ENCODE assay signal across 8 cellular contexts in genomic region chr14:61466249-61466904, GRCh38.
DNase-seq lines count a peak whose midpoint lies in the region; ATAC-seq and TF ChIP-seq lines count a peak whose summit lies in the region.

No MANE protein-coding gene starts in this region.

- no peak for ATAC-seq in stimulated activated effector memory CD8-positive, alpha-beta T cell treated with anti-CD3 and anti-CD28 coated beads, Interleukin-12 subunit alpha, Interleukin-12 subunit beta, amount 100 ng/mL, for 72 hours
- ATAC-seq in GM21737 (IDR thresholded peaks at IDR 0.05; ENCODE audit: unreplicated experiment) (no peak), HG02763 (IDR thresholded peaks at IDR 0.05; ENCODE audit: unreplicated experiment) (no peak)

- H3K4me1 ChIP-seq in iPS-15b (ENCODE audit: control insufficient read depth, insufficient read depth, low read length): peaks cover 29% of the 10 kb centered on the region

- DNase-seq in HK-2 (ENCODE audit: unreplicated experiment) (peak; percentile 66), astrocyte of the cerebellum (ENCODE audit: low read depth) (peak; percentile 82), NOMO-1 treated with dmso at 0.1 percent for 144 hours (lab: John Stamatoyannopoulos, UW; ENCODE audit: unreplicated experiment) (no peak)
- no peak for DNase-seq in stimulated activated effector memory CD8-positive, alpha-beta T cell treated with anti-CD3 and anti-CD28 coated beads, Interleukin-12 subunit alpha, Interleukin-12 subunit beta, amount 100 ng/mL, for 72 hours (ENCODE audit: low spot score in 2 of 2)
- no peak for DNase-seq in activated CD4-positive, alpha-beta T cell treated with anti-CD3 and anti-CD28 coated beads, Interleukin-2, amount 50 U/mL, for 4 hours

- no peak for TF ChIP-seq CTCF in astrocyte of the cerebellum (IDR thresholded peaks at IDR 0.05; ENCODE audit: low read depth, low read length, missing control alignments)

- H3K9me3 ChIP-seq in iPS-15b (ENCODE audit: control insufficient read depth, insufficient read depth, low read length): no peaks in the 10 kb centered on the region

- peak overlapping the region; percentile 78 for H3K27ac Mint-ChIP-seq in stimulated activated effector memory CD8-positive, alpha-beta T cell treated with anti-CD3 and anti-CD28 coated beads, Interleukin-12 subunit alpha, Interleukin-12 subunit beta, amount 100 ng/mL, for 72 hours

- H3K4me3 Mint-ChIP-seq in stimulated activated effector memory CD8-positive, alpha-beta T cell treated with anti-CD3 and anti-CD28 coated beads, Interleukin-12 subunit alpha, Interleukin-12 subunit beta, amount 100 ng/mL, for 72 hours: no peak overlapping the region

- peaks cover 92% of the 10 kb centered on the region for H3K36me3 Mint-ChIP-seq in stimulated activated effector memory CD8-positive, alpha-beta T cell treated with anti-CD3 and anti-CD28 coated beads, Interleukin-12 subunit alpha, Interleukin-12 subunit beta, amount 100 ng/mL, for 72 hours

- H3K9me3 Mint-ChIP-seq in stimulated activated effector memory CD8-positive, alpha-beta T cell treated with anti-CD3 and anti-CD28 coated beads, Interleukin-12 subunit alpha, Interleukin-12 subunit beta, amount 100 ng/mL, for 72 hours: no peaks in the 10 kb centered on the region

- H3K9ac ChIP-seq in iPS-15b (ENCODE audit: low read depth, low read length): peak overlapping the region; percentile 56

- H3K4me1 Mint-ChIP-seq in stimulated activated effector memory CD8-positive, alpha-beta T cell treated with anti-CD3 and anti-CD28 coated beads, Interleukin-12 subunit alpha, Interleukin-12 subunit beta, amount 100 ng/mL, for 72 hours: peaks cover 77% of the 10 kb centered on the region

- H3K4me3 ChIP-seq in astrocyte of the cerebellum (ENCODE audit: low read depth, low read length) (no peak overlapping the region), iPS-15b (ENCODE audit: low read depth, low read length) (no peak overlapping the region)

- H3K36me3 ChIP-seq in iPS-15b (ENCODE audit: control insufficient read depth, insufficient read depth, low read length): no peaks in the 10 kb centered on the region

- no peaks in the 10 kb centered on the region for H3K27me3 ChIP-seq in iPS-15b (ENCODE audit: control insufficient read depth, insufficient read depth, low read length)

- in situ Hi-C loops in astrocyte of the cerebellum (cut with HindIII; ENCODE audit: low sequenced_read_pairs): no loop called here

Comparison
In these comparisons a context has a peak if more than half of its experiments do, and no peak if none do; other contexts are left out.
1. DNase-seq: peak in HK-2 (single experiment) and astrocyte of the cerebellum (single experiment); none in stimulated activated effector memory CD8-positive, alpha-beta T cell treated with anti-CD3 and anti-CD28 coated beads, Interleukin-12 subunit alpha, Interleukin-12 subunit beta, amount 100 ng/mL, for 72 hours (0 of 2), NOMO-1 treated with dmso at 0.1 percent for 144 hours (single experiment) and activated CD4-positive, alpha-beta T cell treated with anti-CD3 and anti-CD28 coated beads, Interleukin-2, amount 50 U/mL, for 4 hours (0 of 2).